Comparison of ENCODE assay signal across 36 cellular contexts in genomic region chr18:46519870-46520269, GRCh38.
"Had no signal": no experiment of that assay in that cellular context is flagged by ENCODE, and none has a peak within 500 bp of the region (broad histone marks: within the 10 kb centered on the region; RNA-seq: fewer than 3 reads in every experiment).

No MANE protein-coding gene starts in this region.

- DNase-seq: activated CD4-positive, alpha-beta memory T cell treated with anti-CD3 and anti-CD28 coated beads, Interleukin-2, amount 10 ng/mL, durations not matched to agents 7 days and 5 days; activated CD4-positive, alpha-beta T cell treated with anti-CD3 and anti-CD28 coated beads for 1 hour; activated CD4-positive, alpha-beta T cell treated with anti-CD3 and anti-CD28 coated beads for 36 hours; activated CD4-positive, alpha-beta T cell treated with anti-CD3 and anti-CD28 coated beads for 48 hours; activated CD4-positive, alpha-beta T cell treated with anti-CD3 and anti-CD28 coated beads, Interleukin-2, amount 10 ng/mL, durations not matched to agents 7 days and 5 days; activated CD4-positive, alpha-beta T cell treated with anti-CD3 and anti-CD28 coated beads, Interleukin-2, amount 50 U/mL, for 48 hours; activated CD4-positive, CD25-positive, alpha-beta regulatory T cell; activated CD8-positive, alpha-beta memory T cell treated with anti-CD3 and anti-CD28 coated beads for 24 hours; activated CD8-positive, alpha-beta memory T cell treated with anti-CD3 and anti-CD28 coated beads, Interleukin-2, amount 10 ng/mL, durations not matched to agents 7 days and 5 days; activated CD8-positive, alpha-beta memory T cell treated with anti-CD3 and anti-CD28 coated beads, Interleukin-2, amount 50 U/mL, for 48 hours; activated CD8-positive, alpha-beta T cell treated with anti-CD3 and anti-CD28 coated beads, Interleukin-2, amount 10 ng/mL, durations not matched to agents 7 days and 5 days; activated effector memory CD4-positive, alpha-beta T cell treated with Interleukin-2 at 50 U/mL for 16 hours; activated gamma-delta T cell; activated naive CD4-positive, alpha-beta T cell treated with anti-CD3 and anti-CD28 coated beads, Interleukin-2, amount 10 ng/mL, durations not matched to agents 7 days and 5 days; activated naive CD4-positive, alpha-beta T cell treated with Interleukin-2 at 50 U/mL for 16 hours; activated naive CD8-positive, alpha-beta T cell treated with anti-CD3 and anti-CD28 coated beads, Interleukin-2, amount 10 ng/mL, durations not matched to agents 7 days and 5 days; activated naive CD8-positive, alpha-beta T cell treated with anti-CD3 and anti-CD28 coated beads, Interleukin-2, amount 50 U/mL, for 24 hours; activated T-cell treated with anti-CD3 and anti-CD28 coated beads, Interleukin-2, amount 50 U/mL, for 24 hours; activated T-cell treated with anti-CD3 and anti-CD28 coated beads, Interleukin-2, amount 50 U/mL, for 48 hours; amygdala; anterior cingulate cortex; central memory CD4-positive, alpha-beta T cell; SW 1271; T-helper 1 cell; T-helper 2 cell; T-helper 9 cell had no signal

- H3K4me1 ChIP-seq: ascending aorta, breast epithelium had no signal

- H3K36me3 ChIP-seq: ascending aorta, breast epithelium had no signal

- H3K4me1 Mint-ChIP-seq: activated CD4-positive, alpha-beta memory T cell treated with anti-CD3 and anti-CD28 coated beads, Interleukin-2, amount 10 ng/mL, durations not matched to agents 7 days and 5 days; activated CD4-positive, alpha-beta T cell treated with anti-CD3 and anti-CD28 coated beads for 36 hours; activated CD4-positive, alpha-beta T cell treated with anti-CD3 and anti-CD28 coated beads, Interleukin-2, amount 10 ng/mL, durations not matched to agents 7 days and 5 days; activated CD8-positive, alpha-beta memory T cell treated with anti-CD3 and anti-CD28 coated beads, Interleukin-2, amount 10 ng/mL, durations not matched to agents 7 days and 5 days; activated naive CD4-positive, alpha-beta T cell treated with anti-CD3 and anti-CD28 coated beads, Interleukin-2, amount 10 ng/mL, durations not matched to agents 7 days and 5 days; activated naive CD4-positive, alpha-beta T cell treated with anti-CD3 and anti-CD28 coated beads, Interleukin-2, amount 50 U/mL, for 24 hours; activated naive CD8-positive, alpha-beta T cell treated with anti-CD3 and anti-CD28 coated beads, Interleukin-2, amount 10 ng/mL, durations not matched to agents 7 days and 5 days; activated naive CD8-positive, alpha-beta T cell treated with anti-CD3 and anti-CD28 coated beads, Interleukin-2, amount 50 U/mL, for 24 hours; brain; WTC11 had no signal

- H3K4me3 Mint-ChIP-seq: activated CD4-positive, alpha-beta memory T cell treated with anti-CD3 and anti-CD28 coated beads, Interleukin-2, amount 10 ng/mL, durations not matched to agents 7 days and 5 days; activated CD4-positive, alpha-beta T cell treated with anti-CD3 and anti-CD28 coated beads for 36 hours; activated CD4-positive, alpha-beta T cell treated with anti-CD3 and anti-CD28 coated beads, Interleukin-2, amount 10 ng/mL, durations not matched to agents 7 days and 5 days; activated CD8-positive, alpha-beta memory T cell treated with anti-CD3 and anti-CD28 coated beads, Interleukin-2, amount 10 ng/mL, durations not matched to agents 7 days and 5 days; activated CD8-positive, alpha-beta T cell treated with anti-CD3 and anti-CD28 coated beads, Interleukin-2, amount 10 ng/mL, durations not matched to agents 7 days and 5 days; activated naive CD4-positive, alpha-beta T cell treated with anti-CD3 and anti-CD28 coated beads, Interleukin-2, amount 10 ng/mL, durations not matched to agents 7 days and 5 days; activated naive CD4-positive, alpha-beta T cell treated with anti-CD3 and anti-CD28 coated beads, Interleukin-2, amount 50 U/mL, for 24 hours; activated naive CD8-positive, alpha-beta T cell; activated naive CD8-positive, alpha-beta T cell treated with anti-CD3 and anti-CD28 coated beads, Interleukin-2, amount 10 ng/mL, durations not matched to agents 7 days and 5 days; activated naive CD8-positive, alpha-beta T cell treated with anti-CD3 and anti-CD28 coated beads, Interleukin-2, amount 50 U/mL, for 24 hours; activated T-cell treated with anti-CD3 and anti-CD28 coated beads, Interleukin-2, amount 50 U/mL, for 24 hours; brain; T-helper 1 cell treated with Interleukin-12 subunit alpha and Interleukin-12 subunit beta and Interleukin-4 antibody, amounts not matched to agents 30 μg/mL and 1 μg/mL, for 36 hours; T-helper 2 cell treated with Interferon-gamma antibody and Interleukin-4, amounts not matched to agents 5 μg/mL and 100 μg/mL, for 36 hours; WTC11 had no signal

- H3K36me3 Mint-ChIP-seq: activated CD8-positive, alpha-beta memory T cell treated with anti-CD3 and anti-CD28 coated beads, Interleukin-2, amount 10 ng/mL, durations not matched to agents 7 days and 5 days; activated naive CD4-positive, alpha-beta T cell treated with anti-CD3 and anti-CD28 coated beads, Interleukin-2, amount 10 ng/mL, durations not matched to agents 7 days and 5 days; activated naive CD4-positive, alpha-beta T cell treated with anti-CD3 and anti-CD28 coated beads, Interleukin-2, amount 50 U/mL, for 24 hours; activated naive CD8-positive, alpha-beta T cell; activated naive CD8-positive, alpha-beta T cell treated with anti-CD3 and anti-CD28 coated beads, Interleukin-2, amount 10 ng/mL, durations not matched to agents 7 days and 5 days; brain; WTC11 had no signal

- H3K27ac Mint-ChIP-seq: activated CD4-positive, alpha-beta memory T cell treated with anti-CD3 and anti-CD28 coated beads, Interleukin-2, amount 10 ng/mL, durations not matched to agents 7 days and 5 days; activated CD4-positive, alpha-beta T cell treated with anti-CD3 and anti-CD28 coated beads for 36 hours; activated CD4-positive, alpha-beta T cell treated with anti-CD3 and anti-CD28 coated beads, Interleukin-2, amount 10 ng/mL, durations not matched to agents 7 days and 5 days; activated CD8-positive, alpha-beta memory T cell treated with anti-CD3 and anti-CD28 coated beads, Interleukin-2, amount 10 ng/mL, durations not matched to agents 7 days and 5 days; activated CD8-positive, alpha-beta T cell treated with anti-CD3 and anti-CD28 coated beads, Interleukin-2, amount 10 ng/mL, durations not matched to agents 7 days and 5 days; activated naive CD4-positive, alpha-beta T cell treated with anti-CD3 and anti-CD28 coated beads, Interleukin-2, amount 10 ng/mL, durations not matched to agents 7 days and 5 days; activated naive CD4-positive, alpha-beta T cell treated with anti-CD3 and anti-CD28 coated beads, Interleukin-2, amount 50 U/mL, for 24 hours; activated naive CD8-positive, alpha-beta T cell; activated naive CD8-positive, alpha-beta T cell treated with anti-CD3 and anti-CD28 coated beads, Interleukin-2, amount 10 ng/mL, durations not matched to agents 7 days and 5 days; activated naive CD8-positive, alpha-beta T cell treated with anti-CD3 and anti-CD28 coated beads, Interleukin-2, amount 50 U/mL, for 24 hours; activated T-cell treated with anti-CD3 and anti-CD28 coated beads, Interleukin-2, amount 50 U/mL, for 24 hours; activated T-helper 2 cell treated with anti-CD3 and anti-CD28 coated beads, Interferon-gamma antibody, Interleukin-2, Interleukin-4, amounts not matched to agents 10 μg/mL and 5 μg/mL and 100 μg/mL, durations not matched to agents 14 hours and 24 hours and 36 hours; brain; T-helper 1 cell treated with Interleukin-12 subunit alpha and Interleukin-12 subunit beta and Interleukin-4 antibody, amounts not matched to agents 30 μg/mL and 1 μg/mL, for 36 hours; T-helper 2 cell treated with Interferon-gamma antibody and Interleukin-4, amounts not matched to agents 5 μg/mL and 100 μg/mL, for 36 hours; WTC11 had no signal

- H3K27me3 ChIP-seq: ascending aorta, breast epithelium had no signal

- H3K9me3 Mint-ChIP-seq: activated CD4-positive, alpha-beta memory T cell treated with anti-CD3 and anti-CD28 coated beads, Interleukin-2, amount 10 ng/mL, durations not matched to agents 7 days and 5 days; activated CD4-positive, alpha-beta T cell treated with anti-CD3 and anti-CD28 coated beads, Interleukin-2, amount 10 ng/mL, durations not matched to agents 7 days and 5 days; activated naive CD4-positive, alpha-beta T cell treated with anti-CD3 and anti-CD28 coated beads, Interleukin-2, amount 10 ng/mL, durations not matched to agents 7 days and 5 days; activated naive CD4-positive, alpha-beta T cell treated with anti-CD3 and anti-CD28 coated beads, Interleukin-2, amount 50 U/mL, for 24 hours; activated naive CD8-positive, alpha-beta T cell treated with anti-CD3 and anti-CD28 coated beads, Interleukin-2, amount 10 ng/mL, durations not matched to agents 7 days and 5 days; activated naive CD8-positive, alpha-beta T cell treated with anti-CD3 and anti-CD28 coated beads, Interleukin-2, amount 50 U/mL, for 24 hours; activated T-cell treated with anti-CD3 and anti-CD28 coated beads, Interleukin-2, amount 50 U/mL, for 24 hours; activated T-helper 2 cell treated with anti-CD3 and anti-CD28 coated beads, Interferon-gamma antibody, Interleukin-2, Interleukin-4, amounts not matched to agents 10 μg/mL and 5 μg/mL and 100 μg/mL, durations not matched to agents 14 hours and 24 hours and 36 hours; T-helper 1 cell treated with Interleukin-12 subunit alpha and Interleukin-12 subunit beta and Interleukin-4 antibody, amounts not matched to agents 30 μg/mL and 1 μg/mL, for 36 hours; T-helper 2 cell treated with Interferon-gamma antibody and Interleukin-4, amounts not matched to agents 5 μg/mL and 100 μg/mL, for 36 hours; WTC11 had no signal

- H3K27ac ChIP-seq: ascending aorta, breast epithelium, VCaP had no signal

- H3K27me3 Mint-ChIP-seq: activated CD4-positive, alpha-beta T cell treated with anti-CD3 and anti-CD28 coated beads, Interleukin-2, amount 10 ng/mL, durations not matched to agents 7 days and 5 days; activated naive CD8-positive, alpha-beta T cell treated with anti-CD3 and anti-CD28 coated beads, Interleukin-2, amount 10 ng/mL, durations not matched to agents 7 days and 5 days had no signal

- H3K9me3 ChIP-seq: ascending aorta, breast epithelium had no signal

- H3K4me3 ChIP-seq: ascending aorta, breast epithelium had no signal
